ENCODE assay signal across 4 cellular contexts in the genomic region with DNA sequence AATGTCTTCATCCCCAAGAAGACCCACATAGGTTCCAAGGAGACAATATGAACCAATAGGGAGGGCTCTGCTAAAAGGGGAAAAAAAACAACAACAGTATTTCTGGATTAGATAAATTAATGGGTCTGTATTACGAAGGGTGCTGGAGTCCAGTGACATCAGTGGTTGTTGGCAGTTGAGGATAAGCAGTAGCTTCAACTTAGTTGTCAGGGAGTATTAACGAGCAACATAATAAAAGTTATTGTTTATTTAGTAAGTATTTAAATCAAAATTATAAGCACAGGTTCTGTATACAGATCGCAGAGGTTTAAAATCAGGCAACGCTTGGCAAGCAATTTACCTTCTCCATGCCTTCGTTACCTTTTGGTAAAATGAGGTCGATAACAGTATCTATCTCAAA.
"Had no signal": no experiment of that assay in that cellular context is flagged by ENCODE, and none has a peak within 500 bp of the region (broad histone marks: within the 10 kb centered on the region; RNA-seq: fewer than 3 reads in every experiment).

No MANE protein-coding gene starts in this region.

- H3K4me3 Mint-ChIP-seq: GM23338, H9, IgD-negative memory B cell had no signal

- H3K4me2 ChIP-seq: GM23338 had no signal

- DNase-seq: H9, HCEC 1CT had no signal

- H3K27ac Mint-ChIP-seq: GM23338, H9, IgD-negative memory B cell had no signal

- H3K4me1 Mint-ChIP-seq: IgD-negative memory B cell had no signal

- H3K4me3 ChIP-seq: GM23338 had no signal

- ATAC-seq: GM23338 had no signal

- H2AFZ ChIP-seq: GM23338 had no signal

- H3K36me3 Mint-ChIP-seq: IgD-negative memory B cell had no signal

- H3K9me3 Mint-ChIP-seq: GM23338, H9 had no signal
